Comparison of ENCODE assay signal across 13 cellular contexts in the genomic region with DNA sequence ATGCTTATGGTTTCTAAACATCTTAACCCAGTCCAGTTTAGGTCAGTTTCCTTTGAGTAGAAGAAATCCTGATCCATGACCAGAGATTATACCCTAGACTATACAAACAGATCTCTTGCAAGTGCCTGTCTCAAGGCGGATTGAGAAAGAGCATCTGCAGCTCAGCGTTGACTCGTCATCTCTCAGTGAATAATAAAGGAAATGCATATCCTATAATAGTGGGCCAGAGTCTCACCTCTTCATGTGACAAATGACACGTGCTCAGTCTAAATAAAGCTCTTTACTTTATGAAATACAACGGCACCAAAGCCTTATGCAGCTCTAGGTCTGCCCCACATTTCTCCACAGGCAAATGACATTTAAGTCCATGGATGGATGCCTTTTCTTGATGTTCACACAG.
DNase-seq lines count a peak whose midpoint lies in the region; ATAC-seq and TF ChIP-seq lines count a peak whose summit lies in the region.
"Had no signal": no experiment of that assay in that cellular context is flagged by ENCODE, and none has a peak within 500 bp of the region (broad histone marks: within the 10 kb centered on the region; RNA-seq: fewer than 3 reads in every experiment).

No MANE protein-coding gene starts in this region.

- peaks cover 0 to 3% (median 0%) of the 10 kb centered on the region in 3 donors for H3K27me3 Mint-ChIP-seq in naive B cell

- no peak for TF ChIP-seq CTCF in RWPE2 (IDR thresholded peaks at IDR 0.05; ENCODE audit: poor library complexity, severe bottlenecking)

- peaks cover 0 to 4% (median 0%) of the 10 kb centered on the region in 7 donors for H3K9me3 Mint-ChIP-seq in naive B cell

- H3K36me3 Mint-ChIP-seq in naive B cell: peaks cover 0 to 4% of the 10 kb centered on the region in 2 donors

- intact Hi-C loops in right cardiac atrium (cut with DNase I): no loop called here

- H3K4me3 ChIP-seq in RWPE2 (ENCODE audit: severe bottlenecking) (no peak overlapping the region), right cardiac atrium (ENCODE audit: low read length) (no peak overlapping the region)
- H3K4me3 ChIP-seq: testis had no signal

- H3K4me1 ChIP-seq in RWPE2 (ENCODE audit: insufficient read depth, poor library complexity, severe bottlenecking): no peaks in the 10 kb centered on the region
- no peaks in the 10 kb centered on the region for H3K4me1 ChIP-seq in right cardiac atrium (ENCODE audit: control insufficient read depth, insufficient read depth, low read length)
- H3K4me1 ChIP-seq: testis had no signal

- ATAC-seq in HG03378 (IDR thresholded peaks at IDR 0.05; ENCODE audit: unreplicated experiment) (peak; percentile 73), RWPE2 (ENCODE audit: low read depth) (peak; percentile 41; the same call in 1 of the 3 replicates), naive B cell (ENCODE audit: low read depth in 2 of 2) (peak; percentile 58 to 64), right cardiac atrium (no peak), GM19463 (IDR thresholded peaks at IDR 0.05; ENCODE audit: unreplicated experiment) (no peak)
- ATAC-seq: HepG2, sciatic nerve had no signal

- H3K27me3 ChIP-seq in RWPE2 (ENCODE audit: insufficient read depth, poor library complexity, severe bottlenecking) (no peaks in the 10 kb centered on the region), right cardiac atrium (ENCODE audit: control insufficient read depth, insufficient read depth) (no peaks in the 10 kb centered on the region)
- H3K27me3 ChIP-seq: testis had no signal

- H3K9me3 ChIP-seq in RWPE2 (ENCODE audit: severe bottlenecking): no peaks in the 10 kb centered on the region
- H3K9me3 ChIP-seq in right cardiac atrium (ENCODE audit: control insufficient read depth, low read length): no peaks in the 10 kb centered on the region
- H3K9me3 ChIP-seq: testis had no signal

- DNase-seq in NCI-H2227 (lab: John Stamatoyannopoulos, UW; ENCODE audit: unreplicated experiment): peak; percentile 1
- DNase-seq in NCI-H2227 treated with DMSO at 0.1 percent for 48 hours (lab: John Stamatoyannopoulos, UW): no peak
- no peak for DNase-seq in RWPE2 (ENCODE audit: low spot score)
- no peak for DNase-seq in naive B cell
- DNase-seq in right cardiac atrium: no peak
- DNase-seq in activated effector memory CD4-positive, alpha-beta T cell treated with Interleukin-2 at 50 U/mL for 16 hours: no peak
- DNase-seq: SHP77, testis had no signal

- H3K27ac Mint-ChIP-seq in naive B cell: peak overlapping the region in 1 of 6 donors; percentile 19
- H3K27ac Mint-ChIP-seq: activated T-helper 1 cell treated with anti-CD3 and anti-CD28 coated beads, Interleukin-12 subunit alpha, Interleukin-12 subunit beta, Interleukin-2, Interleukin-4 antibody, amounts not matched to agents 30 ng/mL and 10 ng/mL and 1 ng/mL, durations not matched to agents 14 hours and 24 hours and 36 hours had no signal

- H3K27ac ChIP-seq in RWPE2 (ENCODE audit: poor library complexity, severe bottlenecking): no peak overlapping the region
- H3K27ac ChIP-seq in right cardiac atrium (ENCODE audit: low read length): no peak overlapping the region
- H3K27ac ChIP-seq: testis had no signal

- H3K36me3 ChIP-seq in RWPE2 (ENCODE audit: low read depth): no peaks in the 10 kb centered on the region

- 46% methylated on average over 5 of the region's 5 CpGs for WGBS in right cardiac atrium

- H3K4me1 Mint-ChIP-seq in naive B cell: peaks cover 15 to 28% (median 28%) of the 10 kb centered on the region in 3 donors

- H3K4me3 Mint-ChIP-seq in naive B cell: peak overlapping the region in 1 of 8 donors; percentile 32
- H3K4me3 Mint-ChIP-seq: activated T-helper 1 cell treated with anti-CD3 and anti-CD28 coated beads, Interleukin-12 subunit alpha, Interleukin-12 subunit beta, Interleukin-2, Interleukin-4 antibody, amounts not matched to agents 30 ng/mL and 10 ng/mL and 1 ng/mL, durations not matched to agents 14 hours and 24 hours and 36 hours had no signal

Comparison
In these comparisons a context has a peak if more than half of its experiments do, and no peak if none do; other contexts are left out.
1. ATAC-seq: peak in HG03378 (single experiment), RWPE2 (single experiment) and naive B cell (2 of 2); none in right cardiac atrium (0 of 2) and GM19463 (single experiment).